Comparison of ENCODE assay signal across 14 cellular contexts in the genomic region with DNA sequence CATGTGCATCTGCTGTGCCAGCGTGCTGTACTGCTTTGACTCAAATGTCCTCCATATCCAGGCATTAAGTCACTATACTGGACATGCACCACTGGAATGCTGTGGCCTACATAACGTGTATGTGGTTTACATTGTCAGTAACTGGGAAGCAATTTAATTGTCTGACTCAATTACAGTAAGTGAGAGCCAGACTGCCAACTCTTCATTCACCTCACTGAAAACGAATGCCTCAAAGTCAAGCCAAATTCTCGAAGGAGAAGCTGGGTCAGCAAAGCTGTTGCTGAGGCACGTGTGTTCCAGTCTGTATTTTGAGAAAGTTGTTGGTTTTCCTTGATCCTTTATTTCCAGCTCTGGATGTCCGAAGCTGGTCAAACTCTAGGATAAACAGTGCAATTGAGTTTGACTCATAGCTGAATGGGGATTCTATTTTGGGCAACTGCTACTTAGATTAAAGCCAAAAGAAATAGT.
A peak's percentile ranks its signal among the peaks of the same experiment; 100 is the strongest.
DNase-seq lines count a peak whose midpoint lies in the region; ATAC-seq and TF ChIP-seq lines count a peak whose summit lies in the region.
"Had no signal": no experiment of that assay in that cellular context is flagged by ENCODE, and none has a peak within 500 bp of the region (broad histone marks: within the 10 kb centered on the region; RNA-seq: fewer than 3 reads in every experiment).

No MANE protein-coding gene starts in this region.

- ATAC-seq in GM18858 (IDR thresholded peaks at IDR 0.05; ENCODE audit: unreplicated experiment): no peak
- ATAC-seq: activated CD8-positive, alpha-beta memory T cell treated with anti-CD3 and anti-CD28 coated beads, Interleukin-2, amount 10 ng/mL, durations not matched to agents 7 days and 5 days had no signal

- no peak overlapping the region for H3K4me3 ChIP-seq in AG09309 (ENCODE audit: control insufficient read depth, low read depth, low read length)
- no peak overlapping the region for H3K4me3 ChIP-seq in MG63
- H3K4me3 ChIP-seq in coronary artery: peak overlapping the region; percentile 43

- no peak for TF ChIP-seq CTCF in AG09309 (IDR thresholded peaks at IDR 0.05; ENCODE audit: control insufficient read depth, insufficient read depth, low read depth, low read length, missing control alignments)
- TF ChIP-seq CTCF in coronary artery (IDR thresholded peaks at IDR 0.05): no peak

- DNase-seq in AG09309 (ENCODE audit: low read depth) (peak; percentile 99), MG63 (peak; percentile 85), coronary artery (ENCODE audit: low spot score) (no peak), non-pigmented ciliary epithelial cell (ENCODE audit: low read depth) (peak; percentile 83), kidney tubule cell (ENCODE audit: low spot score) (no peak), NOMO-1 treated with dmso at 0.1 percent for 144 hours (lab: John Stamatoyannopoulos, UW; ENCODE audit: unreplicated experiment) (no peak)
- DNase-seq in activated CD4-positive, alpha-beta T cell treated with anti-CD3 and anti-CD28 coated beads for 48 hours: no peak
- DNase-seq: activated CD8-positive, alpha-beta memory T cell treated with anti-CD3 and anti-CD28 coated beads, Interleukin-2, amount 10 ng/mL, durations not matched to agents 7 days and 5 days; activated naive CD4-positive, alpha-beta T cell treated with Interleukin-2 at 50 U/mL for 16 hours; cerebellar nuclear complex; DMS 273 treated with DMSO at 0.1 percent for 48 hours; nucleus accumbens; WERI-Rb-1 had no signal

- no peaks in the 10 kb centered on the region for H3K9me3 ChIP-seq in MG63

- H3K27ac ChIP-seq in coronary artery: peak overlapping the region; percentile 21 to 73
- H3K27ac ChIP-seq: WERI-Rb-1 had no signal

- no peaks in the 10 kb centered on the region for H3K36me3 ChIP-seq in MG63
- H3K36me3 ChIP-seq: WERI-Rb-1 had no signal

- H3K27me3 ChIP-seq in MG63: no peaks in the 10 kb centered on the region

Comparison
In these comparisons a context has a peak if more than half of its experiments do, and no peak if none do; other contexts are left out.
1. DNase-seq: peak in AG09309 (single experiment), MG63 (single experiment) and non-pigmented ciliary epithelial cell (single experiment); none in coronary artery (single experiment), kidney tubule cell (single experiment), activated CD4-positive, alpha-beta T cell treated with anti-CD3 and anti-CD28 coated beads for 48 hours (single experiment) and NOMO-1 treated with dmso at 0.1 percent for 144 hours (single experiment).